Comparison of ENCODE assay signal across 20 cellular contexts in genomic region chr10:111203615-111204014, GRCh38.
DNase-seq lines count a peak whose midpoint lies in the region; ATAC-seq and TF ChIP-seq lines count a peak whose summit lies in the region.
"Had no signal": no experiment of that assay in that cellular context is flagged by ENCODE, and none has a peak within 500 bp of the region (broad histone marks: within the 10 kb centered on the region; RNA-seq: fewer than 3 reads in every experiment).

No MANE protein-coding gene starts in this region.

- no peak for TF ChIP-seq CTCF in adrenal gland (IDR thresholded peaks at IDR 0.05)
- TF ChIP-seq CTCF in fibroblast of villous mesenchyme (IDR thresholded peaks at IDR 0.05; ENCODE audit: insufficient read depth, low read depth, low read length) = no peak
- TF ChIP-seq CTCF in transverse colon (IDR thresholded peaks at IDR 0.05) = no peak

- ATAC-seq in right cardiac atrium (peak in 1 of 2 donors; percentile 31), HG02588 (IDR thresholded peaks at IDR 0.05; ENCODE audit: unreplicated experiment) (no peak), HG02870 (IDR thresholded peaks at IDR 0.05; ENCODE audit: unreplicated experiment) (no peak)
- ATAC-seq: Panc1 had no signal

- peak overlapping the region in 1 of 5 donors; percentile 75 for H3K9ac ChIP-seq in subcutaneous abdominal adipose tissue (ENCODE audit: low read length in 5 of 5)
- H3K9ac ChIP-seq: BLaER1 had no signal

- no peaks in the 10 kb centered on the region for H3K9me3 ChIP-seq in adrenal gland (replicated peaks in 1 of 3)
- no peaks in the 10 kb centered on the region for H3K9me3 ChIP-seq in right cardiac atrium (ENCODE audit: control insufficient read depth, low read length)
- H3K9me3 ChIP-seq in subcutaneous abdominal adipose tissue (ENCODE audit: control insufficient read depth in 5 of 5, low read length in 5 of 5) = no peaks in the 10 kb centered on the region
- no peaks in the 10 kb centered on the region for H3K9me3 ChIP-seq in transverse colon
- H3K9me3 ChIP-seq: BLaER1, SJSA1 had no signal

- 68 to 79% (median 76%) methylated on average over 2 of the region's 2 CpGs for WGBS in adrenal gland, 4 donors
- 59% methylated on average over 2 of the region's 2 CpGs for WGBS in right cardiac atrium
- WGBS in transverse colon (ENCODE audit: low coverage in 1 of 2), 2 donors = 85% methylated on average over 2 of the region's 2 CpGs; no CpG with 5 or more reads in 1 of the 2 donors

- H3K36me3 ChIP-seq in adrenal gland (replicated peaks in 1 of 2) (no peaks in the 10 kb centered on the region), subcutaneous abdominal adipose tissue (ENCODE audit: control insufficient read depth in 5 of 5, insufficient read depth in 5 of 5, low read length in 5 of 5) (no peaks in the 10 kb centered on the region), transverse colon (no peaks in the 10 kb centered on the region)
- H3K36me3 ChIP-seq: BLaER1, SJSA1 had no signal

- no peak for TF ChIP-seq EP300 in transverse colon (IDR thresholded peaks at IDR 0.05; ENCODE audit: low read depth)

- intact Hi-C loops in adrenal gland (cut with DNase I) (no loop called here), right cardiac atrium (cut with DNase I) (no loop called here), transverse colon (cut with DNase I; ENCODE audit: low total_unique reads) (no loop called here)

- DNase-seq in adrenal gland (peak in 4 of 7 donors; percentile 24 to 57 (median 39)), fibroblast of villous mesenchyme (ENCODE audit: low read depth) (peak; percentile 3), right cardiac atrium (peak; percentile 26 to 60 (median 26)), NCI-H146 (lab: John Stamatoyannopoulos, UW) (no peak), transverse colon (no peak)
- DNase-seq: CD4-positive, alpha-beta T cell; COR-L47; KG1; NCI-H1105 treated with DMSO at 0.1 percent for 48 hours; NCI-H1694 treated with DMSO at 0.1 percent for 48 hours; NCI-H2081 treated with DMSO at 0.1 percent for 48 hours; NCI-H2171 treated with DMSO at 0.1 percent for 48 hours; NCI-H524 treated with DMSO at 0.1 percent for 48 hours; NCI-H82 had no signal

- no peaks in the 10 kb centered on the region for H3K27me3 ChIP-seq in adrenal gland
- no peaks in the 10 kb centered on the region for H3K27me3 ChIP-seq in right cardiac atrium (ENCODE audit: control insufficient read depth, insufficient read depth)
- H3K27me3 ChIP-seq in subcutaneous abdominal adipose tissue (ENCODE audit: control insufficient read depth in 5 of 5, insufficient read depth in 4 of 5, low read length in 5 of 5) = no peaks in the 10 kb centered on the region
- no peaks in the 10 kb centered on the region for H3K27me3 ChIP-seq in transverse colon
- H3K27me3 ChIP-seq: BLaER1, SJSA1 had no signal

- in situ Hi-C loops in transverse colon (cut with MboI; ENCODE audit: low pct_ligation_motif_present in 1 of 4, low pct_unique_long_range_greater_than_20kb in 1 of 4, low sequenced_read_pairs in 3 of 4) = loop anchor here in 2 of 4 donors (10.0 to 25.0 kb wide), 2 partner anchors 119 to 466 kb away; no protein-coding TSS in a partner anchor

- TF ChIP-seq POLR2A in adrenal gland (IDR thresholded peaks at IDR 0.05) (no peak), transverse colon (IDR thresholded peaks at IDR 0.05) (no peak)

- H3K27ac ChIP-seq in adrenal gland (no peak overlapping the region), right cardiac atrium (ENCODE audit: low read length) (no peak overlapping the region), subcutaneous abdominal adipose tissue (ENCODE audit: low read depth, low read length) (peak overlapping the region; percentile 94), transverse colon (no peak overlapping the region)
- H3K27ac ChIP-seq: BLaER1, SJSA1 had no signal

- no peaks in the 10 kb centered on the region for H3K4me1 ChIP-seq in adrenal gland (replicated peaks in 1 of 2)
- H3K4me1 ChIP-seq in right cardiac atrium (ENCODE audit: control insufficient read depth, insufficient read depth, low read length) = no peaks in the 10 kb centered on the region
- H3K4me1 ChIP-seq in subcutaneous abdominal adipose tissue (ENCODE audit: control insufficient read depth in 5 of 5, insufficient read depth in 5 of 5, low read length in 5 of 5) = peaks cover 3 to 43% (median 28%) of the 10 kb centered on the region in 5 donors
- peaks cover 0 to 10% (median 0%) of the 10 kb centered on the region in 4 donors for H3K4me1 ChIP-seq in transverse colon
- H3K4me1 ChIP-seq: BLaER1 had no signal

- H3K4me3 ChIP-seq in adrenal gland (no peak overlapping the region), fibroblast of villous mesenchyme (ENCODE audit: low read depth, low read length) (no peak overlapping the region), right cardiac atrium (ENCODE audit: low read length) (no peak overlapping the region), subcutaneous abdominal adipose tissue (ENCODE audit: low read depth in 1 of 5, low read length in 5 of 5) (no peak overlapping the region), transverse colon (no peak overlapping the region)
- H3K4me3 ChIP-seq: BLaER1, SJSA1 had no signal

Comparison
In these comparisons a context has a peak if more than half of its experiments do, and no peak if none do; other contexts are left out.
1. DNase-seq: peak in adrenal gland (4 of 7), fibroblast of villous mesenchyme (single experiment) and right cardiac atrium (3 of 3); none in NCI-H146 (single experiment) and transverse colon (single experiment).